Comparison of ENCODE assay signal across 36 cellular contexts in genomic region chr2:100269889-100270288, GRCh38. TPM values are rescaled to one million over a fixed set of nuclear protein-coding genes. Genes with fewer than 3 reads are reported as not detected.
"Had no signal": no experiment of that assay in that cellular context is flagged by ENCODE, and none has a peak within 500 bp of the region (broad histone marks: within the 10 kb centered on the region; RNA-seq: fewer than 3 reads in every experiment).

No MANE protein-coding gene starts in this region.

- H3K9me3 ChIP-seq: gastrocnemius medialis, pancreas, prostate gland, sigmoid colon, thyroid gland, upper lobe of right lung had no signal

- H3K36me3 ChIP-seq: brain microvascular endothelial cell, gastrocnemius medialis, prostate gland, thyroid gland, upper lobe of right lung had no signal

- H3K27ac Mint-ChIP-seq: activated CD4-positive, alpha-beta T cell treated with anti-CD3 and anti-CD28 coated beads for 36 hours; activated CD8-positive, alpha-beta memory T cell treated with anti-CD3 and anti-CD28 coated beads, Interleukin-2, amount 10 ng/mL, durations not matched to agents 7 days and 5 days; activated CD8-positive, alpha-beta T cell treated with anti-CD3 and anti-CD28 coated beads, Interleukin-2, amount 10 ng/mL, durations not matched to agents 7 days and 5 days; activated naive CD4-positive, alpha-beta T cell treated with anti-CD3 and anti-CD28 coated beads for 36 hours; activated naive CD8-positive, alpha-beta T cell treated with anti-CD3 and anti-CD28 coated beads, Interleukin-2, amount 10 ng/mL, durations not matched to agents 7 days and 5 days; activated T-helper 2 cell treated with anti-CD3 and anti-CD28 coated beads, Interferon-gamma antibody, Interleukin-2, Interleukin-4, amounts not matched to agents 10 μg/mL and 5 μg/mL and 100 μg/mL, durations not matched to agents 14 hours and 24 hours and 36 hours; naive thymus-derived CD4-positive, alpha-beta T cell; stimulated activated memory B cell treated with anti-CD40 and anti-IgM and Interleukin-4, amounts not matched to agents 10 μg/mL and 1 μg/mL and 100 μg/mL, for 72 hours; stimulated activated naive CD8-positive, alpha-beta T cell treated with anti-CD3 and anti-CD28 coated beads, Interleukin-15, amount 100 ng/mL, for 72 hours; T-helper 2 cell treated with Interferon-gamma antibody and Interleukin-4, amounts not matched to agents 5 μg/mL and 100 μg/mL, for 36 hours had no signal

- H3K4me1 ChIP-seq: gastrocnemius medialis, pancreas, prostate gland, sigmoid colon, upper lobe of right lung had no signal

- DNase-seq: activated CD4-positive, alpha-beta T cell treated with anti-CD3 and anti-CD28 coated beads for 36 hours; activated CD4-positive, CD25-positive, alpha-beta regulatory T cell; activated CD8-positive, alpha-beta memory T cell treated with anti-CD3 and anti-CD28 coated beads, Interleukin-2, amount 10 ng/mL, durations not matched to agents 7 days and 5 days; activated CD8-positive, alpha-beta T cell treated with anti-CD3 and anti-CD28 coated beads, Interleukin-2, amount 10 ng/mL, durations not matched to agents 7 days and 5 days; activated naive CD4-positive, alpha-beta T cell treated with anti-CD3 and anti-CD28 coated beads for 36 hours; activated naive CD8-positive, alpha-beta T cell treated with anti-CD3 and anti-CD28 coated beads, Interleukin-2, amount 10 ng/mL, durations not matched to agents 7 days and 5 days; activated T-cell treated with anti-CD3 and anti-CD28 coated beads, Interleukin-2, amount 50 U/mL, for 48 hours; amniotic stem cell; brain microvascular endothelial cell; central memory CD4-positive, alpha-beta T cell; dermis blood vessel endothelial cell; effector CD8-positive, alpha-beta T cell; gastrocnemius medialis; glutamatergic neuron; left cardiac atrium; mammary epithelial cell; midbrain; naive thymus-derived CD4-positive, alpha-beta T cell; pancreas; retina; sigmoid colon; small intestine; stimulated activated CD4-positive, alpha-beta T cell treated with anti-CD3 and anti-CD28 coated beads, Interleukin-1b, Interleukin-23, amount 100 ng/mL, for 48 hours; stimulated activated CD4-positive, alpha-beta T cell treated with anti-CD3 and anti-CD28 coated beads, Interleukin-4, amount 100 ng/mL, for 4 hours; stimulated activated CD8-positive, alpha-beta memory T cell treated with anti-CD3 and anti-CD28 coated beads, Interleukin-4, amount 100 ng/mL, for 48 hours; stimulated activated naive CD8-positive, alpha-beta T cell treated with anti-CD3 and anti-CD28 coated beads, Interleukin-15, amount 100 ng/mL, for 72 hours; substantia nigra; T-helper 1 cell; thyroid gland; upper lobe of right lung had no signal

- H3K27me3 ChIP-seq: brain microvascular endothelial cell, gastrocnemius medialis, pancreas, sigmoid colon, thyroid gland, upper lobe of right lung had no signal

- ATAC-seq: activated CD4-positive, alpha-beta T cell treated with anti-CD3 and anti-CD28 coated beads for 36 hours; activated CD8-positive, alpha-beta memory T cell treated with anti-CD3 and anti-CD28 coated beads, Interleukin-2, amount 10 ng/mL, durations not matched to agents 7 days and 5 days; activated CD8-positive, alpha-beta T cell treated with anti-CD3 and anti-CD28 coated beads, Interleukin-2, amount 10 ng/mL, durations not matched to agents 7 days and 5 days; gastrocnemius medialis; left cardiac atrium; naive thymus-derived CD4-positive, alpha-beta T cell; pancreas; stimulated activated memory B cell treated with anti-CD40 and anti-IgM and Interleukin-4, amounts not matched to agents 10 μg/mL and 1 μg/mL and 100 μg/mL, for 72 hours; stimulated activated naive CD8-positive, alpha-beta T cell treated with anti-CD3 and anti-CD28 coated beads, Interleukin-15, amount 100 ng/mL, for 72 hours; upper lobe of right lung had no signal

- H3K9me3 Mint-ChIP-seq: activated naive CD4-positive, alpha-beta T cell treated with anti-CD3 and anti-CD28 coated beads for 36 hours; activated naive CD8-positive, alpha-beta T cell treated with anti-CD3 and anti-CD28 coated beads, Interleukin-2, amount 10 ng/mL, durations not matched to agents 7 days and 5 days; activated T-helper 2 cell treated with anti-CD3 and anti-CD28 coated beads, Interferon-gamma antibody, Interleukin-2, Interleukin-4, amounts not matched to agents 10 μg/mL and 5 μg/mL and 100 μg/mL, durations not matched to agents 14 hours and 24 hours and 36 hours; naive thymus-derived CD4-positive, alpha-beta T cell; stimulated activated memory B cell treated with anti-CD40 and anti-IgM and Interleukin-4, amounts not matched to agents 10 μg/mL and 1 μg/mL and 100 μg/mL, for 72 hours; stimulated activated naive CD8-positive, alpha-beta T cell treated with anti-CD3 and anti-CD28 coated beads, Interleukin-15, amount 100 ng/mL, for 72 hours; T-helper 2 cell treated with Interferon-gamma antibody and Interleukin-4, amounts not matched to agents 5 μg/mL and 100 μg/mL, for 36 hours had no signal

- H3K4me3 Mint-ChIP-seq: activated CD4-positive, alpha-beta T cell treated with anti-CD3 and anti-CD28 coated beads for 36 hours; activated CD8-positive, alpha-beta memory T cell treated with anti-CD3 and anti-CD28 coated beads, Interleukin-2, amount 10 ng/mL, durations not matched to agents 7 days and 5 days; activated CD8-positive, alpha-beta T cell treated with anti-CD3 and anti-CD28 coated beads, Interleukin-2, amount 10 ng/mL, durations not matched to agents 7 days and 5 days; activated naive CD4-positive, alpha-beta T cell treated with anti-CD3 and anti-CD28 coated beads for 36 hours; activated naive CD8-positive, alpha-beta T cell treated with anti-CD3 and anti-CD28 coated beads, Interleukin-2, amount 10 ng/mL, durations not matched to agents 7 days and 5 days; naive thymus-derived CD4-positive, alpha-beta T cell; stimulated activated memory B cell treated with anti-CD40 and anti-IgM and Interleukin-4, amounts not matched to agents 10 μg/mL and 1 μg/mL and 100 μg/mL, for 72 hours; stimulated activated naive CD8-positive, alpha-beta T cell treated with anti-CD3 and anti-CD28 coated beads, Interleukin-15, amount 100 ng/mL, for 72 hours; T-helper 2 cell treated with Interferon-gamma antibody and Interleukin-4, amounts not matched to agents 5 μg/mL and 100 μg/mL, for 36 hours had no signal

- H3K4me3 ChIP-seq: gastrocnemius medialis, pancreas, prostate gland, sigmoid colon, thyroid gland, upper lobe of right lung had no signal

- FAIRE-seq: astrocyte, keratinocyte, pancreas, small intestine had no signal

- H3K4me1 Mint-ChIP-seq: stimulated activated naive CD8-positive, alpha-beta T cell treated with anti-CD3 and anti-CD28 coated beads, Interleukin-15, amount 100 ng/mL, for 72 hours had no signal

- H3K27me3 Mint-ChIP-seq: activated CD4-positive, alpha-beta T cell treated with anti-CD3 and anti-CD28 coated beads for 36 hours; activated CD8-positive, alpha-beta memory T cell treated with anti-CD3 and anti-CD28 coated beads, Interleukin-2, amount 10 ng/mL, durations not matched to agents 7 days and 5 days; activated naive CD8-positive, alpha-beta T cell treated with anti-CD3 and anti-CD28 coated beads, Interleukin-2, amount 10 ng/mL, durations not matched to agents 7 days and 5 days; stimulated activated memory B cell treated with anti-CD40 and anti-IgM and Interleukin-4, amounts not matched to agents 10 μg/mL and 1 μg/mL and 100 μg/mL, for 72 hours; stimulated activated naive CD8-positive, alpha-beta T cell treated with anti-CD3 and anti-CD28 coated beads, Interleukin-15, amount 100 ng/mL, for 72 hours had no signal

- H3K36me3 Mint-ChIP-seq: activated CD8-positive, alpha-beta memory T cell treated with anti-CD3 and anti-CD28 coated beads, Interleukin-2, amount 10 ng/mL, durations not matched to agents 7 days and 5 days; activated naive CD8-positive, alpha-beta T cell treated with anti-CD3 and anti-CD28 coated beads, Interleukin-2, amount 10 ng/mL, durations not matched to agents 7 days and 5 days; naive thymus-derived CD4-positive, alpha-beta T cell; stimulated activated memory B cell treated with anti-CD40 and anti-IgM and Interleukin-4, amounts not matched to agents 10 μg/mL and 1 μg/mL and 100 μg/mL, for 72 hours had no signal

- H3K27ac ChIP-seq: brain microvascular endothelial cell, gastrocnemius medialis, pancreas, prostate gland, sigmoid colon, thyroid gland, upper lobe of right lung had no signal

RNA-seq across cellular contexts. Expression of gene LONRF2, which starts 52.4 kb away (rescaled TPM):
- total RNA-seq: activated naive CD4-positive, alpha-beta T cell treated with anti-CD3 and anti-CD28 coated beads for 36 hours; dermis blood vessel endothelial cell had no signal
- polyA plus RNA-seq: keratinocyte; mammary epithelial cell; naive thymus-derived CD4-positive, alpha-beta T cell had no signal
